In genomic region chr17:83077411-83077810, GRCh38 we compare ENCODE assay signal across 18 cellular contexts. TPM values are rescaled to one million over a fixed set of nuclear protein-coding genes. Genes with fewer than 3 reads are reported as not detected.
A peak's percentile ranks its signal among the peaks of the same experiment; 100 is the strongest.
DNase-seq lines count a peak whose midpoint lies in the region; ATAC-seq and TF ChIP-seq lines count a peak whose summit lies in the region.
"Had no signal": no experiment of that assay in that cellular context is flagged by ENCODE, and none has a peak within 500 bp of the region (broad histone marks: within the 10 kb centered on the region; RNA-seq: fewer than 3 reads in every experiment).

No MANE protein-coding gene starts in this region.

- H3K4me1 ChIP-seq in right cardiac atrium (ENCODE audit: control insufficient read depth, insufficient read depth, low read length) (peaks cover 2% of the 10 kb centered on the region), lower lobe of right lung (peaks cover 26% of the 10 kb centered on the region)

- H3K9me3 ChIP-seq in right cardiac atrium (ENCODE audit: control insufficient read depth, low read length) (no peaks in the 10 kb centered on the region), lower lobe of right lung (no peaks in the 10 kb centered on the region)
- H3K9me3 ChIP-seq: colonic mucosa, Peyer's patch, SJSA1 had no signal

- no peaks in the 10 kb centered on the region for H3K9me3 Mint-ChIP-seq in central memory CD8-positive, alpha-beta T cell
- H3K9me3 Mint-ChIP-seq in natural killer cell (no peaks in the 10 kb centered on the region), type B pancreatic cell (no peaks in the 10 kb centered on the region), chondrocyte (ENCODE audit: low read depth) (no peaks in the 10 kb centered on the region)
- H3K9me3 Mint-ChIP-seq: activated B cell treated with CpG ODN at 0.5 μM for 24 hours; activated naive CD4-positive, alpha-beta T cell treated with anti-CD3 and anti-CD28 coated beads, Interleukin-2, amount 50 U/mL, for 72 hours; T-helper 2 cell treated with Interferon-gamma antibody and Interleukin-4, amounts not matched to agents 5 μg/mL and 100 μg/mL, for 36 hours had no signal

- TF ChIP-seq CTCF in natural killer cell (IDR thresholded peaks at IDR 0.05): no peak
- TF ChIP-seq CTCF in type B pancreatic cell (conservative IDR thresholded peaks at IDR 0.05): no peak
- no peak for TF ChIP-seq CTCF in lower lobe of right lung (IDR thresholded peaks at IDR 0.05)
- TF ChIP-seq CTCF in chondrocyte (IDR thresholded peaks at IDR 0.05): no peak

- DNase-seq in left ventricle myocardium superior (peak; percentile 61), right cardiac atrium (no peak), natural killer cell (no peak), type B pancreatic cell (ENCODE audit: extremely low spot score, unreplicated experiment) (no peak), lower lobe of right lung (no peak), chondrocyte (ENCODE audit: low spot score) (no peak)
- no peak for DNase-seq in central memory CD8-positive, alpha-beta T cell (ENCODE audit: low spot score in 2 of 2)
- DNase-seq: activated B cell treated with CpG ODN at 0.5 μM for 24 hours; C1 segment of cervical spinal cord; colonic mucosa; DND-41; NCI-H524; stimulated activated CD8-positive, alpha-beta memory T cell treated with anti-CD3 and anti-CD28 coated beads, Interleukin-4, amount 100 ng/mL, for 48 hours had no signal

- intact Hi-C loops in left ventricle myocardium superior (cut with micrococcal nuclease): no loop called here
- intact Hi-C loops in right cardiac atrium (cut with DNase I): no loop called here
- intact Hi-C loops in natural killer cell (cut with micrococcal nuclease): no loop called here
- intact Hi-C loops in lower lobe of right lung (cut with DNase I): no loop called here

- H3K27ac ChIP-seq in right cardiac atrium (ENCODE audit: low read length) (no peak overlapping the region), lower lobe of right lung (no peak overlapping the region)
- H3K27ac ChIP-seq: colonic mucosa, Peyer's patch, SJSA1 had no signal

- H3K4me3 Mint-ChIP-seq in central memory CD8-positive, alpha-beta T cell: peak overlapping the region; percentile 60
- H3K4me3 Mint-ChIP-seq in natural killer cell (peak overlapping the region; percentile 29), type B pancreatic cell (peak overlapping the region; percentile 54), chondrocyte (ENCODE audit: unreplicated experiment) (no peak overlapping the region)

- H3K4me3 ChIP-seq in right cardiac atrium (ENCODE audit: low read length) (no peak overlapping the region), lower lobe of right lung (no peak overlapping the region)
- H3K4me3 ChIP-seq: colonic mucosa, Peyer's patch, SJSA1 had no signal

- H3K4me1 Mint-ChIP-seq in central memory CD8-positive, alpha-beta T cell: peaks cover 10% of the 10 kb centered on the region
- H3K4me1 Mint-ChIP-seq in natural killer cell (peaks cover 10 to 18% of the 10 kb centered on the region in 2 donors), type B pancreatic cell (ENCODE audit: unreplicated experiment) (peaks cover 7% of the 10 kb centered on the region), chondrocyte (ENCODE audit: low read depth) (peaks cover 9% of the 10 kb centered on the region)

- WGBS in right cardiac atrium: 65% methylated on average over 11 of the region's 11 CpGs

- peaks cover 10% of the 10 kb centered on the region for H3K27me3 Mint-ChIP-seq in central memory CD8-positive, alpha-beta T cell
- no peaks in the 10 kb centered on the region for H3K27me3 Mint-ChIP-seq in natural killer cell (ENCODE audit: low read depth in 2 of 2)
- peaks cover 32% of the 10 kb centered on the region for H3K27me3 Mint-ChIP-seq in type B pancreatic cell
- H3K27me3 Mint-ChIP-seq in chondrocyte (ENCODE audit: low read depth): no peaks in the 10 kb centered on the region

- no peak overlapping the region for H3K27ac Mint-ChIP-seq in central memory CD8-positive, alpha-beta T cell (ENCODE audit: low read depth)
- H3K27ac Mint-ChIP-seq in natural killer cell (peak overlapping the region in 1 of 2 donors; percentile 24), type B pancreatic cell (peak overlapping the region; percentile 29), chondrocyte (ENCODE audit: unreplicated experiment) (no peak overlapping the region)
- H3K27ac Mint-ChIP-seq: activated naive CD4-positive, alpha-beta T cell treated with anti-CD3 and anti-CD28 coated beads, Interleukin-2, amount 50 U/mL, for 72 hours; T-helper 2 cell treated with Interferon-gamma antibody and Interleukin-4, amounts not matched to agents 5 μg/mL and 100 μg/mL, for 36 hours had no signal

- no peaks in the 10 kb centered on the region for H3K36me3 ChIP-seq in lower lobe of right lung
- H3K36me3 ChIP-seq: colonic mucosa, Peyer's patch had no signal

- peaks cover 13% of the 10 kb centered on the region for H3K36me3 Mint-ChIP-seq in central memory CD8-positive, alpha-beta T cell (ENCODE audit: insufficient read depth)
- no peaks in the 10 kb centered on the region for H3K36me3 Mint-ChIP-seq in natural killer cell
- peaks cover 6% of the 10 kb centered on the region for H3K36me3 Mint-ChIP-seq in type B pancreatic cell
- no peaks in the 10 kb centered on the region for H3K36me3 Mint-ChIP-seq in chondrocyte (ENCODE audit: low read depth)
- H3K36me3 Mint-ChIP-seq: activated naive CD4-positive, alpha-beta T cell treated with anti-CD3 and anti-CD28 coated beads, Interleukin-2, amount 50 U/mL, for 72 hours had no signal

- no peaks in the 10 kb centered on the region for H3K27me3 ChIP-seq in right cardiac atrium (ENCODE audit: control insufficient read depth, insufficient read depth)
- no peaks in the 10 kb centered on the region for H3K27me3 ChIP-seq in lower lobe of right lung (ENCODE audit: low read depth)
- H3K27me3 ChIP-seq: Peyer's patch had no signal

- no peak for ATAC-seq in left ventricle myocardium superior
- no peak for ATAC-seq in right cardiac atrium
- ATAC-seq in central memory CD8-positive, alpha-beta T cell (replicated peaks; ENCODE audit: extremely low read depth, poor library complexity, severe bottlenecking): no peak
- ATAC-seq in natural killer cell: no peak
- no peak for ATAC-seq in HG02642 (IDR thresholded peaks at IDR 0.05; ENCODE audit: poor library complexity, unreplicated experiment)
- no peak for ATAC-seq in lower lobe of right lung
- ATAC-seq: activated naive CD4-positive, alpha-beta T cell treated with anti-CD3 and anti-CD28 coated beads, Interleukin-2, amount 50 U/mL, for 72 hours had no signal

RNA-seq across cellular contexts. Expression of gene METRNL, which starts 2.0 kb away (rescaled TPM):
- total RNA-seq in left ventricle myocardium superior (68.4 TPM), right cardiac atrium (10 to 100 TPM; 57.3 to 77.1 (median 70.9) TPM), natural killer cell (100 to 1,000 TPM; 227 to 390 (median 325) TPM), type B pancreatic cell (ENCODE audit: low replicate concordance) (76.2 and 145 TPM in 2 replicates), lower lobe of right lung (59.8 TPM), chondrocyte (63.8 to 79.4 TPM (median 64.7 TPM) in 3 replicates)
- 67.9 TPM for polyA plus RNA-seq in right cardiac atrium
